ENCODE assay signal across 8 cellular contexts in genomic region chr20:8131598-8132014, GRCh38. TPM values are rescaled to one million over a fixed set of nuclear protein-coding genes. Genes with fewer than 3 reads are reported as not detected.
DNase-seq lines count a peak whose midpoint lies in the region; ATAC-seq and TF ChIP-seq lines count a peak whose summit lies in the region.

No MANE protein-coding gene starts in this region.

- H3K27ac Mint-ChIP-seq in activated T-helper 1 cell treated with anti-CD3 and anti-CD28 coated beads, Interleukin-12 subunit alpha, Interleukin-12 subunit beta, Interleukin-2, Interleukin-4 antibody, amounts not matched to agents 30 ng/mL and 10 ng/mL and 1 ng/mL, durations not matched to agents 14 hours and 24 hours and 36 hours = no peak overlapping the region

- DNase-seq in SIG-M5 treated with dmso at 0.1 percent for 504 hours (lab: John Stamatoyannopoulos, UW; ENCODE audit: unreplicated experiment) (peak; percentile 44), SIG-M5 (lab: John Stamatoyannopoulos, UW) (no peak), iPS DF 6.9 (ENCODE audit: low read depth, low spot score) (no peak), spleen (no peak)
- no peak for DNase-seq in activated T-helper 1 cell treated with anti-CD3 and anti-CD28 coated beads, Interleukin-12 subunit alpha, Interleukin-12 subunit beta, Interleukin-2, Interleukin-4 antibody, amounts not matched to agents 30 ng/mL and 10 ng/mL and 1 ng/mL, durations not matched to agents 14 hours and 24 hours and 36 hours (ENCODE audit: low spot score)
- DNase-seq in activated effector memory CD4-positive, alpha-beta T cell treated with anti-CD3 and anti-CD28 coated beads, Interleukin-2, amount 50 U/mL, for 16 hours = no peak
- DNase-seq in stimulated activated naive CD4-positive, alpha-beta T cell treated with Interleukin-2 at 50 U/mL for 16 hours (lab: John Stamatoyannopoulos, UW) = no peak

- H3K4me3 Mint-ChIP-seq in activated T-helper 1 cell treated with anti-CD3 and anti-CD28 coated beads, Interleukin-12 subunit alpha, Interleukin-12 subunit beta, Interleukin-2, Interleukin-4 antibody, amounts not matched to agents 30 ng/mL and 10 ng/mL and 1 ng/mL, durations not matched to agents 14 hours and 24 hours and 36 hours = peak overlapping the region; percentile 75

- H3K4me1 Mint-ChIP-seq in activated T-helper 1 cell treated with anti-CD3 and anti-CD28 coated beads, Interleukin-12 subunit alpha, Interleukin-12 subunit beta, Interleukin-2, Interleukin-4 antibody, amounts not matched to agents 30 ng/mL and 10 ng/mL and 1 ng/mL, durations not matched to agents 14 hours and 24 hours and 36 hours (ENCODE audit: low read depth) = peaks cover 5% of the 10 kb centered on the region

- WGBS in iPS DF 6.9 (ENCODE audit: insufficient coverage, insufficient read length) = no CpG with 5 or more reads among the region's 18 CpGs
- 0 to 1% (median 1%) methylated on average over 17 to 18 of the region's 18 CpGs for WGBS in spleen, 5 donors

- peak; percentile 11 for ATAC-seq in HG03196 (IDR thresholded peaks at IDR 0.05; ENCODE audit: unreplicated experiment)

- no peaks in the 10 kb centered on the region for H3K4me1 ChIP-seq in iPS DF 6.9 (ENCODE audit: control insufficient read depth, insufficient read depth, low read length)
- peaks cover 5 to 36% (median 27%) of the 10 kb centered on the region in 6 donors for H3K4me1 ChIP-seq in spleen

- H3K4me3 ChIP-seq in iPS DF 6.9 (ENCODE audit: low read length) = peak overlapping the region; percentile 18; the same call in 1 of the 2 replicates
- H3K4me3 ChIP-seq in spleen = peak overlapping the region in 7 of 8 donors; percentile 65 to 90 (median 71)

- no peak for TF ChIP-seq POLR2A in spleen (IDR thresholded peaks at IDR 0.05)

- H3K27ac ChIP-seq in iPS DF 6.9 (ENCODE audit: low read length) = no peak overlapping the region
- H3K27ac ChIP-seq in spleen = peak overlapping the region in 7 of 8 donors; percentile 13 to 86 (median 74)

- no peaks in the 10 kb centered on the region for H3K36me3 Mint-ChIP-seq in activated T-helper 1 cell treated with anti-CD3 and anti-CD28 coated beads, Interleukin-12 subunit alpha, Interleukin-12 subunit beta, Interleukin-2, Interleukin-4 antibody, amounts not matched to agents 30 ng/mL and 10 ng/mL and 1 ng/mL, durations not matched to agents 14 hours and 24 hours and 36 hours (ENCODE audit: low read depth)

- H3K9me3 ChIP-seq in iPS DF 6.9 (ENCODE audit: control insufficient read depth, insufficient read depth, low read length) (no peaks in the 10 kb centered on the region), spleen (no peaks in the 10 kb centered on the region)

- TF ChIP-seq CTCF in spleen (IDR thresholded peaks at IDR 0.05 in 8 of 11, conservative IDR thresholded peaks at IDR 0.05 in 3 of 11) = no peak

- intact Hi-C loops in activated T-helper 1 cell treated with anti-CD3 and anti-CD28 coated beads, Interleukin-12 subunit alpha, Interleukin-12 subunit beta, Interleukin-2, Interleukin-4 antibody, amounts not matched to agents 30 ng/mL and 10 ng/mL and 1 ng/mL, durations not matched to agents 14 hours and 24 hours and 36 hours (cut with micrococcal nuclease) = loop anchor here (1.0 to 5.0 kb wide), 10 partner anchors 25 to 606 kb away; no protein-coding TSS in a partner anchor
- intact Hi-C loops in spleen (cut with DNase I; ENCODE audit: low total_unique reads) = loop anchor here (5.0 kb wide), 2 partner anchors 256 to 591 kb away; no protein-coding TSS in a partner anchor

- no peaks in the 10 kb centered on the region for H3K9me3 Mint-ChIP-seq in activated T-helper 1 cell treated with anti-CD3 and anti-CD28 coated beads, Interleukin-12 subunit alpha, Interleukin-12 subunit beta, Interleukin-2, Interleukin-4 antibody, amounts not matched to agents 30 ng/mL and 10 ng/mL and 1 ng/mL, durations not matched to agents 14 hours and 24 hours and 36 hours

- H3K27me3 Mint-ChIP-seq in activated T-helper 1 cell treated with anti-CD3 and anti-CD28 coated beads, Interleukin-12 subunit alpha, Interleukin-12 subunit beta, Interleukin-2, Interleukin-4 antibody, amounts not matched to agents 30 ng/mL and 10 ng/mL and 1 ng/mL, durations not matched to agents 14 hours and 24 hours and 36 hours (ENCODE audit: insufficient read depth) = peaks cover 31% of the 10 kb centered on the region

- H3K36me3 ChIP-seq in iPS DF 6.9 (ENCODE audit: control insufficient read depth, insufficient read depth, low read length) (no peaks in the 10 kb centered on the region), spleen (no peaks in the 10 kb centered on the region)

- H3K27me3 ChIP-seq in iPS DF 6.9 (ENCODE audit: control insufficient read depth, insufficient read depth, low read length) (peaks cover 9% of the 10 kb centered on the region; the same call in 1 of the 2 replicates), spleen (replicated peaks in 1 of 7) (peaks cover 0 to 44% (median 4%) of the 10 kb centered on the region in 7 donors)

RNA-seq across cellular contexts. Expression of gene PLCB1, which starts 0.5 kb away (rescaled TPM):
- 3.2 and 5.3 TPM in 2 replicates for total RNA-seq in activated T-helper 1 cell treated with anti-CD3 and anti-CD28 coated beads, Interleukin-12 subunit alpha, Interleukin-12 subunit beta, Interleukin-2, Interleukin-4 antibody, amounts not matched to agents 30 ng/mL and 10 ng/mL and 1 ng/mL, durations not matched to agents 14 hours and 24 hours and 36 hours
- total RNA-seq in spleen = 10 to 100 TPM; 14.8 to 33.7 (median 18.7) TPM
- 1 to 10 TPM; 1.0 to 2.8 (median 1.2) TPM for polyA plus RNA-seq in spleen
